ENCODE assay signal across 14 cellular contexts in the genomic region with DNA sequence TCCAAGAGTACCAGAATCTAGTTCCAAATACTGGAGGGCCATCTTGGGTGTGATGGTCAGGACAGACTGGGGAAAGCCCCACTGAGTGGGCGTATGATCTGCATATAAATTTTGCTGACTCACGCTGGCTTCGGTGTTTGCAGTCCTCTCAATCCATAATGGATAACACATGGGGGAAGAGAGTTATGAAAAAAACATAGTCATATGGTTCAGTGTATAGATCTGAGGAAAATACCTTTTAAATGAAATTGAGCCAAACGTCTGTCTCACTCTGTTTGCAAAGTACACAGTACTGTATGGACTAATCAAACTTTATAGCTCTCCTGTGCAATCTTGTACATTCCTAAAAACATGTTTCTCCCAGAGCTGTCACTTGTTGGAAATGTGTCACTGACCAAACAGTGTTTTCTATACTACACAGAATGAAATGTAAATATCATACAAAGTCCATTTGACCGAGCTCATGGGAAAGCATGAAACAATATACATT.
DNase-seq lines count a peak whose midpoint lies in the region; ATAC-seq and TF ChIP-seq lines count a peak whose summit lies in the region.
"Had no signal": no experiment of that assay in that cellular context is flagged by ENCODE, and none has a peak within 500 bp of the region (broad histone marks: within the 10 kb centered on the region; RNA-seq: fewer than 3 reads in every experiment).

No MANE protein-coding gene starts in this region.

- H3K27ac Mint-ChIP-seq in progenitor cell of endocrine pancreas = peak overlapping the region; percentile 8
- H3K27ac Mint-ChIP-seq in naive thymus-derived CD8-positive, alpha-beta T cell = no peak overlapping the region
- no peak overlapping the region for H3K27ac Mint-ChIP-seq in natural killer cell treated with Interleukin-12 subunit alpha and Interleukin-12 subunit beta and Interleukin-15 and Interleukin-18, amount 100 ng/mL, for 72 hours
- H3K27ac Mint-ChIP-seq: IgD-negative memory B cell had no signal

- peaks cover 16% of the 10 kb centered on the region for H3K4me1 Mint-ChIP-seq in progenitor cell of endocrine pancreas (ENCODE audit: low read depth)
- no peaks in the 10 kb centered on the region for H3K4me1 Mint-ChIP-seq in naive thymus-derived CD8-positive, alpha-beta T cell
- peaks cover 0 to 5% of the 10 kb centered on the region in 2 donors for H3K4me1 Mint-ChIP-seq in natural killer cell treated with Interleukin-12 subunit alpha and Interleukin-12 subunit beta and Interleukin-15 and Interleukin-18, amount 100 ng/mL, for 72 hours (ENCODE audit: low read depth in 2 of 2)
- H3K4me1 Mint-ChIP-seq: IgD-negative memory B cell had no signal

- H3K4me3 Mint-ChIP-seq in progenitor cell of endocrine pancreas (ENCODE audit: low read depth) = no peak overlapping the region
- no peak overlapping the region for H3K4me3 Mint-ChIP-seq in naive thymus-derived CD8-positive, alpha-beta T cell
- H3K4me3 Mint-ChIP-seq in natural killer cell treated with Interleukin-12 subunit alpha and Interleukin-12 subunit beta and Interleukin-15 and Interleukin-18, amount 100 ng/mL, for 72 hours = no peak overlapping the region
- H3K4me3 Mint-ChIP-seq: IgD-negative memory B cell had no signal

- no peak for TF ChIP-seq CTCF in choroid plexus epithelial cell (conservative IDR thresholded peaks at IDR 0.05; ENCODE audit: low read depth, low read length)
- TF ChIP-seq CTCF in progenitor cell of endocrine pancreas (IDR thresholded peaks at IDR 0.05; ENCODE audit: unreplicated experiment) = no peak

- H3K36me3 Mint-ChIP-seq in progenitor cell of endocrine pancreas (ENCODE audit: insufficient read depth) = no peaks in the 10 kb centered on the region
- no peaks in the 10 kb centered on the region for H3K36me3 Mint-ChIP-seq in naive thymus-derived CD8-positive, alpha-beta T cell
- H3K36me3 Mint-ChIP-seq in natural killer cell treated with Interleukin-12 subunit alpha and Interleukin-12 subunit beta and Interleukin-15 and Interleukin-18, amount 100 ng/mL, for 72 hours = no peaks in the 10 kb centered on the region
- H3K36me3 Mint-ChIP-seq: IgD-negative memory B cell had no signal

- peak; percentile 9 for DNase-seq in NCI-H510A treated with DMSO at 0.1 percent for 48 hours (lab: John Stamatoyannopoulos, UW)
- no peak for DNase-seq in NCI-H510A (lab: John Stamatoyannopoulos, UW)
- DNase-seq in NCI-H446 treated with DMSO at 0.1 percent for 48 hours (lab: John Stamatoyannopoulos, UW) = peak; percentile 10
- peak; percentile 49 for DNase-seq in choroid plexus epithelial cell (ENCODE audit: low read depth)
- DNase-seq in progenitor cell of endocrine pancreas (ENCODE audit: low spot score, unreplicated experiment) = no peak
- DNase-seq in naive thymus-derived CD8-positive, alpha-beta T cell = no peak
- DNase-seq in natural killer cell treated with Interleukin-12 subunit alpha and Interleukin-12 subunit beta and Interleukin-15 and Interleukin-18, amount 100 ng/mL, for 72 hours (ENCODE audit: low spot score) = no peak
- DNase-seq: ACHN, heart left ventricle, midbrain, T-helper 1 cell had no signal

- no peak overlapping the region for H3K4me3 ChIP-seq in choroid plexus epithelial cell (ENCODE audit: low read depth, low read length)
- H3K4me3 ChIP-seq: body of pancreas, heart left ventricle had no signal

- ATAC-seq in naive thymus-derived CD8-positive, alpha-beta T cell = no peak
- no peak for ATAC-seq in GM19035 (IDR thresholded peaks at IDR 0.05; ENCODE audit: unreplicated experiment)
- no peak for ATAC-seq in natural killer cell treated with Interleukin-12 subunit alpha and Interleukin-12 subunit beta and Interleukin-15 and Interleukin-18, amount 100 ng/mL, for 72 hours
- ATAC-seq: body of pancreas, heart left ventricle had no signal

- H3K27me3 Mint-ChIP-seq in progenitor cell of endocrine pancreas = no peaks in the 10 kb centered on the region
- peaks cover 0 to 5% (median 0%) of the 10 kb centered on the region in 5 donors for H3K27me3 Mint-ChIP-seq in naive thymus-derived CD8-positive, alpha-beta T cell
- H3K27me3 Mint-ChIP-seq in natural killer cell treated with Interleukin-12 subunit alpha and Interleukin-12 subunit beta and Interleukin-15 and Interleukin-18, amount 100 ng/mL, for 72 hours = peaks cover 20 to 43% of the 10 kb centered on the region in 2 donors

- H3K9me3 Mint-ChIP-seq in progenitor cell of endocrine pancreas (ENCODE audit: low read depth) = no peaks in the 10 kb centered on the region
- no peaks in the 10 kb centered on the region for H3K9me3 Mint-ChIP-seq in naive thymus-derived CD8-positive, alpha-beta T cell
- no peaks in the 10 kb centered on the region for H3K9me3 Mint-ChIP-seq in natural killer cell treated with Interleukin-12 subunit alpha and Interleukin-12 subunit beta and Interleukin-15 and Interleukin-18, amount 100 ng/mL, for 72 hours

- POLR2A ChIA-PET in naive thymus-derived CD8-positive, alpha-beta T cell (lab: Charles Lee) = no interaction called here

Comparison
In these comparisons a context has a peak if more than half of its experiments do, and no peak if none do; other contexts are left out.
1. DNase-seq: peak in NCI-H510A treated with DMSO at 0.1 percent for 48 hours (single experiment), NCI-H446 treated with DMSO at 0.1 percent for 48 hours (single experiment) and choroid plexus epithelial cell (single experiment); none in NCI-H510A (single experiment), progenitor cell of endocrine pancreas (single experiment), naive thymus-derived CD8-positive, alpha-beta T cell (0 of 10) and natural killer cell treated with Interleukin-12 subunit alpha and Interleukin-12 subunit beta and Interleukin-15 and Interleukin-18, amount 100 ng/mL, for 72 hours (single experiment).